Comparison of ENCODE assay signal across 11 cellular contexts in the genomic region with DNA sequence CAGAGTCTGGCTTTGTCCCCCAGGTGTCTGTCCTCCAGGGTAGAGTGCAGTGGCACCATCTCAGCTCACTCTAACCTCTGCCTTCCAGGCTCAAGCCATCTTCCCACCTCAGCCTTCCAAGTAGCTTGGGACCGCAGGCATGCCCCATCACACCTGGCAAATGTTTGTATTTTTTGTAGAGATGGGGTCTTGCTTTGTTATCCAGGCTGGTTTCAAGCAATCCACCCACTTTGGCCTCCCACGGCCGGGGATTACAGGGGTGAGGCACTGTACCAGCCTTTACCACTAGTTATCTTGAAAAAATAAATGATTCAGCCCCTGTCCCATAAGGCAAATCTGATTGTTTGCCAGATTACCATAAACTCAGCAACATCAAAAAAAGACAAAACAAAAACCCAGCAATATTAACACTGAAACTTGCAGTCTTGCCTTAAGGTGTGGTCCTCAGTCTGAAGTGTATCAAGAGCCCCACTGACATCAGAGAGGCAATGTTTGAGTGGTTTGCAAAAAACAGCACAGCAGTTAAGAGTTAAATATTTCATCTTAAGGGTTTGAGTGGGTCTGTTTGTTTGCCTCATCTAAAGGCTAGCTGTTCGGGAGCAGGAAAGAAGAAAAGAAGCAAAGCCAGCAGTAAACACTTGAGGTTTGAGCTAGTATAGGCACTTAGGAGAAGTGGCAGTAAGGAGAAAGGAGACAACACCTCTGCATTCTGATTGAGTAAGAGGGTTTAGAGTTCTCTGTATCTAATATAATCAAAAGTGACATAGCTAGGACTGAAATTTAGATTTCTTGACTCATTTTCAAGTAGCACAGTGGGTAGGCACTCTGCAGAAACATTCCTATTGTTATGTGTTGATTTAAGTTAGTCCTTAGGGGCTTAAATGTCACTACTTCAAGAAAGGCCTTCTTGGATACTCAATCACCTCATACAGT. TPM values are rescaled to one million over a fixed set of nuclear protein-coding genes. Genes with fewer than 3 reads are reported as not detected.
DNase-seq lines count a peak whose midpoint lies in the region; ATAC-seq and TF ChIP-seq lines count a peak whose summit lies in the region.
"Had no signal": no experiment of that assay in that cellular context is flagged by ENCODE, and none has a peak within 500 bp of the region (broad histone marks: within the 10 kb centered on the region; RNA-seq: fewer than 3 reads in every experiment).

No MANE protein-coding gene starts in this region.

- H2BK12ac ChIP-seq in neuronal stem cell (ENCODE audit: low read length), result no peak overlapping the region

- H2AFZ ChIP-seq in neuronal stem cell (ENCODE audit: low read length), result no peak overlapping the region

- H3K27me3 ChIP-seq in neuronal stem cell (ENCODE audit: control insufficient read depth in 3 of 3, insufficient read depth in 3 of 3, low read depth in 1 of 3, low read length in 3 of 3), result no peaks in the 10 kb centered on the region

- H2BK120ac ChIP-seq in neuronal stem cell (ENCODE audit: low read depth, low read length), result no peak overlapping the region

- H3K4me3 Mint-ChIP-seq in activated CD8-positive, alpha-beta memory T cell treated with anti-CD3 and anti-CD28 coated beads, Interleukin-2, amount 10 ng/mL, durations not matched to agents 7 days and 5 days, result no peak overlapping the region
- no peak overlapping the region for H3K4me3 Mint-ChIP-seq in chondrocyte (ENCODE audit: unreplicated experiment)

- H3K4me2 ChIP-seq in neuronal stem cell (ENCODE audit: insufficient read depth, low read length, poor library complexity, severe bottlenecking), result no peak overlapping the region

- H3K4me1 Mint-ChIP-seq in activated CD8-positive, alpha-beta memory T cell treated with anti-CD3 and anti-CD28 coated beads, Interleukin-2, amount 10 ng/mL, durations not matched to agents 7 days and 5 days, result peaks cover 35% of the 10 kb centered on the region
- peaks cover 35% of the 10 kb centered on the region for H3K4me1 Mint-ChIP-seq in chondrocyte (ENCODE audit: low read depth)

- no peak overlapping the region for H3K27ac Mint-ChIP-seq in activated CD8-positive, alpha-beta memory T cell treated with anti-CD3 and anti-CD28 coated beads, Interleukin-2, amount 10 ng/mL, durations not matched to agents 7 days and 5 days
- peak overlapping the region; percentile 41 for H3K27ac Mint-ChIP-seq in chondrocyte (ENCODE audit: unreplicated experiment)

- no peaks in the 10 kb centered on the region for H3K79me1 ChIP-seq in neuronal stem cell (ENCODE audit: low read depth, low read length)

- no peaks in the 10 kb centered on the region for H3K9me3 Mint-ChIP-seq in activated CD8-positive, alpha-beta memory T cell treated with anti-CD3 and anti-CD28 coated beads, Interleukin-2, amount 10 ng/mL, durations not matched to agents 7 days and 5 days (ENCODE audit: low read depth)
- no peaks in the 10 kb centered on the region for H3K9me3 Mint-ChIP-seq in chondrocyte (ENCODE audit: low read depth)
- H3K9me3 Mint-ChIP-seq: IgD-negative memory B cell had no signal

- no peak overlapping the region for H2BK5ac ChIP-seq in neuronal stem cell (ENCODE audit: low read length)

- no peak for DNase-seq in activated CD8-positive, alpha-beta memory T cell treated with anti-CD3 and anti-CD28 coated beads, Interleukin-2, amount 10 ng/mL, durations not matched to agents 7 days and 5 days
- no peak for DNase-seq in activated CD8-positive, alpha-beta memory T cell treated with anti-CD3 and anti-CD28 coated beads, Interleukin-2, amount 50 U/mL, for 48 hours
- peak; percentile 66 for DNase-seq in NCI-H2029 (lab: John Stamatoyannopoulos, UW)
- no peak for DNase-seq in chondrocyte (ENCODE audit: low spot score)
- DNase-seq in stimulated activated CD4-positive, alpha-beta T cell treated with anti-CD3 and anti-CD28 coated beads, Interleukin-4, amount 100 ng/mL, for 24 hours, result peak; percentile 15
- no peak for DNase-seq in neuronal stem cell (ENCODE audit: low spot score)
- no peak for DNase-seq in medulla oblongata (ENCODE audit: extremely low spot score)
- DNase-seq: COR-L47 had no signal

- H3K18ac ChIP-seq in neuronal stem cell (ENCODE audit: low read length), result no peak overlapping the region

- peak; percentile 30 for ATAC-seq in activated CD8-positive, alpha-beta memory T cell treated with anti-CD3 and anti-CD28 coated beads, Interleukin-2, amount 10 ng/mL, durations not matched to agents 7 days and 5 days
- no peak for ATAC-seq in HG03135 (IDR thresholded peaks at IDR 0.05; ENCODE audit: unreplicated experiment)

- peaks cover 8 to 17% of the 10 kb centered on the region in 2 donors for H3K4me1 ChIP-seq in neuronal stem cell (ENCODE audit: control insufficient read depth in 2 of 2, insufficient read depth in 1 of 2, low read depth in 1 of 2, low read length in 2 of 2)

- no peak overlapping the region for H4K91ac ChIP-seq in neuronal stem cell (ENCODE audit: low read depth, low read length, poor library complexity)

- H3K36me3 Mint-ChIP-seq in activated CD8-positive, alpha-beta memory T cell treated with anti-CD3 and anti-CD28 coated beads, Interleukin-2, amount 10 ng/mL, durations not matched to agents 7 days and 5 days, result peaks cover 3% of the 10 kb centered on the region
- no peaks in the 10 kb centered on the region for H3K36me3 Mint-ChIP-seq in chondrocyte (ENCODE audit: low read depth)

- H3K27me3 Mint-ChIP-seq in activated CD8-positive, alpha-beta memory T cell treated with anti-CD3 and anti-CD28 coated beads, Interleukin-2, amount 10 ng/mL, durations not matched to agents 7 days and 5 days, result no peaks in the 10 kb centered on the region
- H3K27me3 Mint-ChIP-seq in chondrocyte (ENCODE audit: low read depth), result no peaks in the 10 kb centered on the region
- H3K27me3 Mint-ChIP-seq: IgD-negative memory B cell had no signal

- no peak overlapping the region for H3K14ac ChIP-seq in neuronal stem cell (ENCODE audit: low read length)

- no CpG with 5 or more reads among the region's 4 CpGs for WGBS in neuronal stem cell (ENCODE audit: extremely low coverage in 2 of 2, insufficient read length in 2 of 2, insufficient replicate concordance in 1 of 2), 2 donors

- no peak overlapping the region for H2AK5ac ChIP-seq in neuronal stem cell (ENCODE audit: low read depth, low read length)

- H3K4ac ChIP-seq in neuronal stem cell (ENCODE audit: low read length), result no peak overlapping the region

- CTCF ChIA-PET in activated CD8-positive, alpha-beta memory T cell treated with anti-CD3 and anti-CD28 coated beads, Interleukin-2, amount 10 ng/mL, durations not matched to agents 7 days and 5 days (lab: Charles Lee), result interaction anchor here (0.5 to 1.0 kb wide), 3 partner anchors 16 to 653 kb away, joined by 3 read pairs; no protein-coding TSS in a partner anchor

- H3K4me3 ChIP-seq in neuronal stem cell (ENCODE audit: low read length in 2 of 2), result no peak overlapping the region
- H3K4me3 ChIP-seq: SK-N-MC had no signal

- H3K9me3 ChIP-seq in neuronal stem cell (replicated peaks in 1 of 2; ENCODE audit: control insufficient read depth in 2 of 2, insufficient read depth in 1 of 2, low read depth in 1 of 2, low read length in 2 of 2), result no peaks in the 10 kb centered on the region

- H3K36me3 ChIP-seq in neuronal stem cell (replicated peaks in 1 of 2; ENCODE audit: control insufficient read depth in 2 of 2, insufficient read depth in 2 of 2, low read length in 2 of 2), result no peaks in the 10 kb centered on the region

- H4K8ac ChIP-seq in neuronal stem cell (ENCODE audit: low read depth, low read length), result no peak overlapping the region

- no peak overlapping the region for H3K27ac ChIP-seq in neuronal stem cell (replicated peaks; ENCODE audit: low read length)
- H3K27ac ChIP-seq: SK-N-MC had no signal

- no peak overlapping the region for H2BK15ac ChIP-seq in neuronal stem cell (ENCODE audit: low read length)

- no peak overlapping the region for H3K9ac ChIP-seq in neuronal stem cell (ENCODE audit: low read depth, low read length, poor library complexity)

- no peak for TF ChIP-seq CTCF in chondrocyte (IDR thresholded peaks at IDR 0.05)

- H3K23ac ChIP-seq in neuronal stem cell (ENCODE audit: low read depth, low read length, poor library complexity), result no peak overlapping the region

RNA-seq across cellular contexts. Expression of a gene that starts 26.3 kb away (rescaled TPM):
- total RNA-seq in activated CD8-positive, alpha-beta memory T cell treated with anti-CD3 and anti-CD28 coated beads, Interleukin-2, amount 10 ng/mL, durations not matched to agents 7 days and 5 days, result 100 to 1,000 TPM in 1 of 2 experiments, 10 to 100 TPM in 1; 79.0 to 119 TPM
- 39.0 to 51.2 TPM (median 49.1 TPM) in 3 replicates for total RNA-seq in chondrocyte
- polyA plus RNA-seq in neuronal stem cell (2013, experiment 1 of 2), result 7.8 TPM
- 8.3 TPM for polyA plus RNA-seq in neuronal stem cell (2013, experiment 2 of 2)

RNA-seq across cellular contexts. Expression of a gene that starts 39.1 kb away (rescaled TPM):
- total RNA-seq in activated CD8-positive, alpha-beta memory T cell treated with anti-CD3 and anti-CD28 coated beads, Interleukin-2, amount 10 ng/mL, durations not matched to agents 7 days and 5 days, result 10 to 100 TPM; 36.0 to 46.8 TPM
- 50.7 to 65.8 TPM (median 61.6 TPM) in 3 replicates for total RNA-seq in chondrocyte
- 34.7 TPM for polyA plus RNA-seq in neuronal stem cell (2013, experiment 1 of 2)
- polyA plus RNA-seq in neuronal stem cell (2013, experiment 2 of 2), result 33.3 TPM

Comparison
In these comparisons a context has a peak if more than half of its experiments do, and no peak if none do; other contexts are left out.
1. DNase-seq: peak in NCI-H2029 (single experiment) and stimulated activated CD4-positive, alpha-beta T cell treated with anti-CD3 and anti-CD28 coated beads, Interleukin-4, amount 100 ng/mL, for 24 hours (single experiment); none in activated CD8-positive, alpha-beta memory T cell treated with anti-CD3 and anti-CD28 coated beads, Interleukin-2, amount 10 ng/mL, durations not matched to agents 7 days and 5 days (single experiment), activated CD8-positive, alpha-beta memory T cell treated with anti-CD3 and anti-CD28 coated beads, Interleukin-2, amount 50 U/mL, for 48 hours (single experiment), chondrocyte (single experiment), neuronal stem cell (single experiment) and medulla oblongata (single experiment).